Comparison of ENCODE assay signal across 17 cellular contexts in genomic region chr13:65453982-65454381, GRCh38.
A peak's percentile ranks its signal among the peaks of the same experiment; 100 is the strongest.
DNase-seq lines count a peak whose midpoint lies in the region; ATAC-seq, FAIRE-seq and TF ChIP-seq lines count a peak whose summit lies in the region.
"Had no signal": no experiment of that assay in that cellular context is flagged by ENCODE, and none has a peak within 500 bp of the region (broad histone marks: within the 10 kb centered on the region; RNA-seq: fewer than 3 reads in every experiment).

No MANE protein-coding gene starts in this region.

- no peak overlapping the region for H3K9ac ChIP-seq in SK-N-SH
- no peak overlapping the region for H3K9ac ChIP-seq in Karpas-422 (ENCODE audit: low read length)
- no peak overlapping the region for H3K9ac ChIP-seq in GM12878 (ENCODE audit: control insufficient read depth, insufficient read depth, low read length)

- H3K27ac ChIP-seq in SK-N-SH (ENCODE audit: low read depth in 2 of 2, low read length in 1 of 2) (no peak overlapping the region), Karpas-422 (ENCODE audit: low read length) (no peak overlapping the region), GM12878 (ENCODE audit: control insufficient read depth, insufficient read depth) (no peak overlapping the region), transverse colon (no peak overlapping the region)
- H3K27ac ChIP-seq: SJCRH30 had no signal

- no peaks in the 10 kb centered on the region for H3K36me3 ChIP-seq in SK-N-SH (replicated peaks in 1 of 2; ENCODE audit: control insufficient read depth in 1 of 2, insufficient read depth in 2 of 2, low read length in 1 of 2)
- H3K36me3 ChIP-seq in Karpas-422 (ENCODE audit: insufficient read depth, low read length): no peaks in the 10 kb centered on the region
- no peaks in the 10 kb centered on the region for H3K36me3 ChIP-seq in GM12878 (ENCODE audit: control insufficient read depth in 2 of 2, insufficient read depth in 2 of 2, low read length in 1 of 2)
- H3K36me3 ChIP-seq in transverse colon: no peaks in the 10 kb centered on the region
- H3K36me3 ChIP-seq: SJCRH30 had no signal

- H3K27me3 ChIP-seq in SK-N-SH (ENCODE audit: insufficient read depth) (no peaks in the 10 kb centered on the region), Karpas-422 (ENCODE audit: low read length) (no peaks in the 10 kb centered on the region), GM12878 (replicated peaks in 1 of 2; ENCODE audit: control insufficient read depth in 2 of 2, insufficient read depth in 2 of 2, low read length in 1 of 2) (no peaks in the 10 kb centered on the region), transverse colon (no peaks in the 10 kb centered on the region)
- H3K27me3 ChIP-seq: SJCRH30 had no signal

- no peaks in the 10 kb centered on the region; a peak in 1 of 4 replicates for H3K4me1 ChIP-seq in SK-N-SH (ENCODE audit: control insufficient read depth in 1 of 2, insufficient read depth in 2 of 2, low read depth in 1 of 2, low read length in 1 of 2)
- no peaks in the 10 kb centered on the region for H3K4me1 ChIP-seq in Karpas-422 (ENCODE audit: low read length)
- H3K4me1 ChIP-seq in GM12878 (ENCODE audit: control insufficient read depth, insufficient read depth, low read length): no peaks in the 10 kb centered on the region
- no peaks in the 10 kb centered on the region for H3K4me1 ChIP-seq in transverse colon
- H3K4me1 ChIP-seq: SJCRH30 had no signal

- RAD21 ChIA-PET in GM12878 (lab: Charles Lee; ENCODE audit: unreplicated experiment): interaction anchor here (1.6 kb wide), 1 partner anchor 36 kb away, joined by 4 read pairs; no protein-coding TSS in a partner anchor

- H3K9me2 ChIP-seq in SK-N-SH: no peaks in the 10 kb centered on the region
- no peaks in the 10 kb centered on the region for H3K9me2 ChIP-seq in Karpas-422 (replicated peaks; ENCODE audit: insufficient read depth, low read length)

- in situ Hi-C loops in GM12878 (cut with MboI): no loop called here
- in situ Hi-C loops in transverse colon (cut with MboI; ENCODE audit: low pct_ligation_motif_present in 1 of 4, low pct_unique_long_range_greater_than_20kb in 1 of 4, low sequenced_read_pairs in 3 of 4): no loop called here

- ATAC-seq in SK-N-SH treated with all-trans-retinoic acid at 6 μM for 48 hours: no peak
- peak; percentile 84 for ATAC-seq in GM12878
- no peak for ATAC-seq in HG03025 (IDR thresholded peaks at IDR 0.05; ENCODE audit: low FRiP score, unreplicated experiment)

- no peaks in the 10 kb centered on the region for H3K79me2 ChIP-seq in SK-N-SH (ENCODE audit: insufficient read depth)
- no peaks in the 10 kb centered on the region for H3K79me2 ChIP-seq in Karpas-422 (ENCODE audit: low read length)
- no peaks in the 10 kb centered on the region for H3K79me2 ChIP-seq in GM12878 (ENCODE audit: control insufficient read depth, insufficient read depth, low read length)

- TF ChIP-seq EP300 in SK-N-SH (IDR thresholded peaks at IDR 0.05; ENCODE audit: borderline replicate concordance in 1 of 2, low read depth in 1 of 2, low read length in 1 of 2): no peak
- no peak for TF ChIP-seq EP300 in GM12878 (IDR thresholded peaks at IDR 0.05; ENCODE audit: borderline replicate concordance in 1 of 2, control insufficient read depth in 1 of 2, low read depth in 2 of 2, low read length in 2 of 2)
- no peak for TF ChIP-seq EP300 in transverse colon (IDR thresholded peaks at IDR 0.05; ENCODE audit: low read depth)

- CTCF ChIA-PET in SK-N-SH (lab: Yijun Ruan, JAX) (no interaction called here), GM12878 (lab: Yijun Ruan, JAX) (no interaction called here)

- H4K20me1 ChIP-seq in SK-N-SH (ENCODE audit: insufficient read depth) (no peaks in the 10 kb centered on the region), Karpas-422 (ENCODE audit: insufficient read depth, low read depth, low read length) (no peaks in the 10 kb centered on the region), GM12878 (ENCODE audit: control insufficient read depth, insufficient read depth) (no peaks in the 10 kb centered on the region)

- POLR2A ChIA-PET in SK-N-SH (lab: Yijun Ruan, JAX) (no interaction called here), GM12878 (lab: Charles Lee) (no interaction called here)

- H3K4me2 ChIP-seq in SK-N-SH (no peak overlapping the region), Karpas-422 (ENCODE audit: low read depth, low read length, poor library complexity, severe bottlenecking) (no peak overlapping the region), GM12878 (ENCODE audit: control insufficient read depth, insufficient read depth) (no peak overlapping the region)

- no peak overlapping the region for H3K4me3 ChIP-seq in SK-N-SH (ENCODE audit: low read depth in 2 of 2, low read length in 1 of 2)
- no peak overlapping the region for H3K4me3 ChIP-seq in Karpas-422 (ENCODE audit: low read length)
- no peak overlapping the region for H3K4me3 ChIP-seq in GM12878
- no peak overlapping the region for H3K4me3 ChIP-seq in transverse colon
- H3K4me3 ChIP-seq: SJCRH30 had no signal

- no TSS peak for BruUV-seq in GM12878 (replicated peaks; lab: Mats Ljungman, UMichigan)

- DNase-seq in SK-N-SH (no peak), Karpas-422 (no peak), GM12878 (ENCODE audit: low read depth, low spot score) (no peak), transverse colon (no peak), NCI-H1417 treated with DMSO at 0.1 percent for 48 hours (lab: John Stamatoyannopoulos, UW) (no peak), NCI-H1048 (lab: John Stamatoyannopoulos, UW) (no peak)
- DNase-seq: 8988T, C1 segment of cervical spinal cord, DMS153, NCI-H1092 treated with DMSO at 0.1 percent for 48 hours, NCI-H1694 treated with DMSO at 0.1 percent for 48 hours, NCI-H446, NCI-H774, SJCRH30 had no signal

- WGBS in SK-N-SH (ENCODE audit: low lambda C conversion rate): 64% methylated on average over 2 of the region's 2 CpGs
- WGBS in GM12878 (ENCODE audit: insufficient coverage, insufficient replicate concordance, low lambda C conversion rate, missing lambda C conversion rate): 3% methylated on average over 2 of the region's 2 CpGs
- WGBS in transverse colon (ENCODE audit: low coverage in 1 of 2), 2 donors: 31 to 51% methylated on average over 2 of the region's 2 CpGs

- TF ChIP-seq RAD21 in SK-N-SH (IDR thresholded peaks at IDR 0.05; ENCODE audit: low read length) (no peak), GM12878 (IDR thresholded peaks at IDR 0.05; ENCODE audit: insufficient read depth, low read depth, low read length) (no peak)

- no peaks in the 10 kb centered on the region for H3F3A ChIP-seq in SK-N-SH (replicated peaks; ENCODE audit: insufficient read depth)

- no peak for TF ChIP-seq POLR2A in GM12878 (IDR thresholded peaks at IDR 0.05; ENCODE audit: low read depth, low read length)
- no peak for TF ChIP-seq POLR2A in transverse colon (IDR thresholded peaks at IDR 0.05)

- H3K9me3 ChIP-seq in SK-N-SH (no peaks in the 10 kb centered on the region), Karpas-422 (ENCODE audit: low read length) (no peaks in the 10 kb centered on the region; the same call in 1 of the 2 replicates), GM12878 (replicated peaks; ENCODE audit: control insufficient read depth, insufficient read depth, low read length) (no peaks in the 10 kb centered on the region), transverse colon (no peaks in the 10 kb centered on the region)
- H3K9me3 ChIP-seq: SJCRH30 had no signal

- SMC1A ChIA-PET in GM12878 (lab: Charles Lee; ENCODE audit: uncharacterized antibody, unreplicated experiment): no interaction called here

- no peak for TF ChIP-seq CTCF in SK-N-SH (IDR thresholded peaks at IDR 0.05)
- TF ChIP-seq CTCF in GM12878 (IDR thresholded peaks at IDR 0.05 in 2 of 3, conservative IDR thresholded peaks at IDR 0.05 in 1 of 3; ENCODE audit: control insufficient read depth in 2 of 3, extremely low read depth in 1 of 3, insufficient read depth in 1 of 3, low read depth in 3 of 3, low read length in 3 of 3): no peak
- no peak for TF ChIP-seq CTCF in transverse colon (IDR thresholded peaks at IDR 0.05)

- intact Hi-C loops in GM12878 (cut with micrococcal nuclease; ENCODE audit: unreplicated experiment) (no loop called here), transverse colon (cut with DNase I; ENCODE audit: low total_unique reads) (no loop called here)

- FAIRE-seq in GM12878 (lab: Jason Lieb, UNC): no peak
- FAIRE-seq: H1 had no signal

- H2AFZ ChIP-seq in SK-N-SH (ENCODE audit: low read depth): no peak overlapping the region
- peak overlapping the region; percentile 60; the same call in 1 of the 2 replicates for H2AFZ ChIP-seq in Karpas-422 (ENCODE audit: low read length)
- H2AFZ ChIP-seq in GM12878 (ENCODE audit: control insufficient read depth, low read depth, low read length): no peak overlapping the region

TF ChIP-seq in SK-N-SH, 30 proteins besides CTCF, POLR2A, EP300 and RAD21 (continues in another document):
- peak; percentile 21; the same call in 1 of the 2 replicates for TF ChIP-seq PBX3 (IDR thresholded peaks at IDR 0.05)

TF ChIP-seq in SK-N-SH treated with all-trans-retinoic acid at 6 μM for 48 hours, 23 proteins besides CTCF, POLR2A, EP300 and RAD21 (continues in another document):
- TF ChIP-seq ZNF70 (CRISPR knock-in tag; IDR thresholded peaks at IDR 0.05): no peak
- no peak for TF ChIP-seq RARB (CRISPR knock-in tag; IDR thresholded peaks at IDR 0.05)
- no peak for TF ChIP-seq ARNTL (CRISPR knock-in tag; IDR thresholded peaks at IDR 0.05; ENCODE audit: borderline replicate concordance, low read depth)
- no peak for TF ChIP-seq ISL1 (CRISPR knock-in tag; IDR thresholded peaks at IDR 0.05)
- TF ChIP-seq ZC3H10 (CRISPR knock-in tag; IDR thresholded peaks at IDR 0.05): no peak

TF ChIP-seq in GM12878, 131 proteins besides CTCF, POLR2A, EP300 and RAD21 (continues in another document):
- peak; percentile 59 for TF ChIP-seq PBX3 (IDR thresholded peaks at IDR 0.05; ENCODE audit: insufficient replicate concordance, low read depth, low read length)
- TF ChIP-seq TAF1 (IDR thresholded peaks at IDR 0.05; ENCODE audit: borderline replicate concordance, low read depth, low read length): no peak

Comparison
In these comparisons a context has a peak if more than half of its experiments do, and no peak if none do; other contexts are left out.
1. Of the 26 proteins assayed by ChIP-seq in both GM12878 and SK-N-SH: peak only in GM12878: none; only in SK-N-SH: none; in both: PBX3; in neither: 25.